In genomic region chr11:73520358-73521061, GRCh38 we compare ENCODE assay signal across 13 cellular contexts.
DNase-seq lines count a peak whose midpoint lies in the region; ATAC-seq lines count a peak whose summit lies in the region.
"Had no signal": no experiment of that assay in that cellular context is flagged by ENCODE, and none has a peak within 500 bp of the region (broad histone marks: within the 10 kb centered on the region; RNA-seq: fewer than 3 reads in every experiment).

No MANE protein-coding gene starts in this region.

- peaks cover 0 to 7% of the 10 kb centered on the region in 2 donors for H3K36me3 Mint-ChIP-seq in activated T-cell treated with anti-CD3 and anti-CD28 coated beads, Interleukin-2, amount 50 U/mL, for 72 hours (ENCODE audit: insufficient read depth in 2 of 2)
- peaks cover 2% of the 10 kb centered on the region for H3K36me3 Mint-ChIP-seq in activated T-cell treated with anti-CD3 and anti-CD28 coated beads, Interleukin-2, amount 50 U/mL, for 4 hours (ENCODE audit: insufficient read depth)
- H3K36me3 Mint-ChIP-seq in activated naive CD8-positive, alpha-beta T cell treated with anti-CD3 and anti-CD28 coated beads, Interleukin-2, amount 10 ng/mL, durations not matched to agents 7 days and 5 days: peaks cover 7% of the 10 kb centered on the region
- peaks cover 19% of the 10 kb centered on the region for H3K36me3 Mint-ChIP-seq in stimulated activated memory B cell treated with anti-CD40 and anti-IgM and Interleukin-4, amounts not matched to agents 10 μg/mL and 1 μg/mL and 100 μg/mL, for 72 hours

- no peaks in the 10 kb centered on the region for H3K27me3 Mint-ChIP-seq in activated T-cell treated with anti-CD3 and anti-CD28 coated beads, Interleukin-2, amount 50 U/mL, for 72 hours (ENCODE audit: low read depth)
- H3K27me3 Mint-ChIP-seq in activated T-cell treated with anti-CD3 and anti-CD28 coated beads, Interleukin-2, amount 50 U/mL, for 4 hours (ENCODE audit: low read depth): no peaks in the 10 kb centered on the region
- no peaks in the 10 kb centered on the region for H3K27me3 Mint-ChIP-seq in activated naive CD8-positive, alpha-beta T cell treated with anti-CD3 and anti-CD28 coated beads, Interleukin-2, amount 10 ng/mL, durations not matched to agents 7 days and 5 days
- H3K27me3 Mint-ChIP-seq in stimulated activated memory B cell treated with anti-CD40 and anti-IgM and Interleukin-4, amounts not matched to agents 10 μg/mL and 1 μg/mL and 100 μg/mL, for 72 hours: no peaks in the 10 kb centered on the region

- ATAC-seq in activated T-cell treated with anti-CD3 and anti-CD28 coated beads, Interleukin-2, amount 50 U/mL, for 72 hours (replicated peaks in 1 of 2): peak; percentile 39 to 44
- ATAC-seq in activated T-cell treated with anti-CD3 and anti-CD28 coated beads, Interleukin-2, amount 50 U/mL, for 4 hours: no peak
- ATAC-seq in activated naive CD8-positive, alpha-beta T cell treated with anti-CD3 and anti-CD28 coated beads, Interleukin-2, amount 10 ng/mL, durations not matched to agents 7 days and 5 days (ENCODE audit: low read depth): peak; percentile 59
- peak; percentile 8 for ATAC-seq in stimulated activated memory B cell treated with anti-CD40 and anti-IgM and Interleukin-4, amounts not matched to agents 10 μg/mL and 1 μg/mL and 100 μg/mL, for 72 hours
- ATAC-seq in GM18870 (IDR thresholded peaks at IDR 0.05; ENCODE audit: unreplicated experiment) (no peak), GM21515 (IDR thresholded peaks at IDR 0.05; ENCODE audit: unreplicated experiment) (no peak), GM21619 (IDR thresholded peaks at IDR 0.05; ENCODE audit: unreplicated experiment) (no peak)
- ATAC-seq: right cardiac atrium had no signal

- no peak for DNase-seq in activated T-cell treated with anti-CD3 and anti-CD28 coated beads, Interleukin-2, amount 50 U/mL, for 72 hours
- DNase-seq in activated T-cell treated with anti-CD3 and anti-CD28 coated beads, Interleukin-2, amount 50 U/mL, for 4 hours: no peak
- DNase-seq in NCI-H146 (lab: John Stamatoyannopoulos, UW): peak; percentile 43
- no peak for DNase-seq in activated naive CD8-positive, alpha-beta T cell treated with anti-CD3 and anti-CD28 coated beads, Interleukin-2, amount 10 ng/mL, durations not matched to agents 7 days and 5 days
- DNase-seq: activated T-cell treated with anti-CD3 and anti-CD28 coated beads, Interleukin-2, amount 50 U/mL, for 1 hour; GF-D8; H9; hippocampal formation; right cardiac atrium had no signal

- peak overlapping the region; percentile 97 for H3K27ac Mint-ChIP-seq in activated T-cell treated with anti-CD3 and anti-CD28 coated beads, Interleukin-2, amount 50 U/mL, for 72 hours
- peak overlapping the region; percentile 69 for H3K27ac Mint-ChIP-seq in activated naive CD8-positive, alpha-beta T cell treated with anti-CD3 and anti-CD28 coated beads, Interleukin-2, amount 10 ng/mL, durations not matched to agents 7 days and 5 days
- H3K27ac Mint-ChIP-seq in stimulated activated memory B cell treated with anti-CD40 and anti-IgM and Interleukin-4, amounts not matched to agents 10 μg/mL and 1 μg/mL and 100 μg/mL, for 72 hours: no peak overlapping the region
- H3K27ac Mint-ChIP-seq: H9 had no signal

- H3K4me3 Mint-ChIP-seq in activated T-cell treated with anti-CD3 and anti-CD28 coated beads, Interleukin-2, amount 50 U/mL, for 72 hours: peak overlapping the region; percentile 38 to 52
- no peak overlapping the region for H3K4me3 Mint-ChIP-seq in activated T-cell treated with anti-CD3 and anti-CD28 coated beads, Interleukin-2, amount 50 U/mL, for 4 hours
- peak overlapping the region; percentile 52 for H3K4me3 Mint-ChIP-seq in activated naive CD8-positive, alpha-beta T cell treated with anti-CD3 and anti-CD28 coated beads, Interleukin-2, amount 10 ng/mL, durations not matched to agents 7 days and 5 days
- H3K4me3 Mint-ChIP-seq in stimulated activated memory B cell treated with anti-CD40 and anti-IgM and Interleukin-4, amounts not matched to agents 10 μg/mL and 1 μg/mL and 100 μg/mL, for 72 hours: no peak overlapping the region
- H3K4me3 Mint-ChIP-seq: H9 had no signal

- H3K4me1 Mint-ChIP-seq in activated T-cell treated with anti-CD3 and anti-CD28 coated beads, Interleukin-2, amount 50 U/mL, for 72 hours (ENCODE audit: low read depth): peaks cover 26% of the 10 kb centered on the region
- H3K4me1 Mint-ChIP-seq in activated T-cell treated with anti-CD3 and anti-CD28 coated beads, Interleukin-2, amount 50 U/mL, for 4 hours (ENCODE audit: low read depth): peaks cover 15% of the 10 kb centered on the region
- H3K4me1 Mint-ChIP-seq in activated naive CD8-positive, alpha-beta T cell treated with anti-CD3 and anti-CD28 coated beads, Interleukin-2, amount 10 ng/mL, durations not matched to agents 7 days and 5 days: peaks cover 20% of the 10 kb centered on the region
- peaks cover 17% of the 10 kb centered on the region for H3K4me1 Mint-ChIP-seq in stimulated activated memory B cell treated with anti-CD40 and anti-IgM and Interleukin-4, amounts not matched to agents 10 μg/mL and 1 μg/mL and 100 μg/mL, for 72 hours

- POLR2A ChIA-PET in activated naive CD8-positive, alpha-beta T cell treated with anti-CD3 and anti-CD28 coated beads, Interleukin-2, amount 10 ng/mL, durations not matched to agents 7 days and 5 days (lab: Charles Lee): interaction anchor here (1.4 kb wide), 1 partner anchor 9 kb away, joined by 3 read pairs; no protein-coding TSS in a partner anchor

- no peaks in the 10 kb centered on the region for H3K9me3 Mint-ChIP-seq in activated T-cell treated with anti-CD3 and anti-CD28 coated beads, Interleukin-2, amount 50 U/mL, for 72 hours
- H3K9me3 Mint-ChIP-seq in activated T-cell treated with anti-CD3 and anti-CD28 coated beads, Interleukin-2, amount 50 U/mL, for 4 hours: no peaks in the 10 kb centered on the region
- H3K9me3 Mint-ChIP-seq in activated naive CD8-positive, alpha-beta T cell treated with anti-CD3 and anti-CD28 coated beads, Interleukin-2, amount 10 ng/mL, durations not matched to agents 7 days and 5 days: peaks cover 4% of the 10 kb centered on the region
- H3K9me3 Mint-ChIP-seq in stimulated activated memory B cell treated with anti-CD40 and anti-IgM and Interleukin-4, amounts not matched to agents 10 μg/mL and 1 μg/mL and 100 μg/mL, for 72 hours: no peaks in the 10 kb centered on the region

Comparison
In these comparisons a context has a peak if more than half of its experiments do, and no peak if none do; other contexts are left out.
1. ATAC-seq: peak in activated T-cell treated with anti-CD3 and anti-CD28 coated beads, Interleukin-2, amount 50 U/mL, for 72 hours (2 of 2), activated naive CD8-positive, alpha-beta T cell treated with anti-CD3 and anti-CD28 coated beads, Interleukin-2, amount 10 ng/mL, durations not matched to agents 7 days and 5 days (single experiment) and stimulated activated memory B cell treated with anti-CD40 and anti-IgM and Interleukin-4, amounts not matched to agents 10 μg/mL and 1 μg/mL and 100 μg/mL, for 72 hours (single experiment); none in activated T-cell treated with anti-CD3 and anti-CD28 coated beads, Interleukin-2, amount 50 U/mL, for 4 hours (0 of 2), GM18870 (single experiment), GM21515 (single experiment) and GM21619 (single experiment).
2. H3K4me3 Mint-ChIP-seq: peak in activated T-cell treated with anti-CD3 and anti-CD28 coated beads, Interleukin-2, amount 50 U/mL, for 72 hours (2 of 2) and activated naive CD8-positive, alpha-beta T cell treated with anti-CD3 and anti-CD28 coated beads, Interleukin-2, amount 10 ng/mL, durations not matched to agents 7 days and 5 days (single experiment); none in activated T-cell treated with anti-CD3 and anti-CD28 coated beads, Interleukin-2, amount 50 U/mL, for 4 hours (single experiment) and stimulated activated memory B cell treated with anti-CD40 and anti-IgM and Interleukin-4, amounts not matched to agents 10 μg/mL and 1 μg/mL and 100 μg/mL, for 72 hours (single experiment).